ENCODE assay signal across 3 cellular contexts in the genomic region with DNA sequence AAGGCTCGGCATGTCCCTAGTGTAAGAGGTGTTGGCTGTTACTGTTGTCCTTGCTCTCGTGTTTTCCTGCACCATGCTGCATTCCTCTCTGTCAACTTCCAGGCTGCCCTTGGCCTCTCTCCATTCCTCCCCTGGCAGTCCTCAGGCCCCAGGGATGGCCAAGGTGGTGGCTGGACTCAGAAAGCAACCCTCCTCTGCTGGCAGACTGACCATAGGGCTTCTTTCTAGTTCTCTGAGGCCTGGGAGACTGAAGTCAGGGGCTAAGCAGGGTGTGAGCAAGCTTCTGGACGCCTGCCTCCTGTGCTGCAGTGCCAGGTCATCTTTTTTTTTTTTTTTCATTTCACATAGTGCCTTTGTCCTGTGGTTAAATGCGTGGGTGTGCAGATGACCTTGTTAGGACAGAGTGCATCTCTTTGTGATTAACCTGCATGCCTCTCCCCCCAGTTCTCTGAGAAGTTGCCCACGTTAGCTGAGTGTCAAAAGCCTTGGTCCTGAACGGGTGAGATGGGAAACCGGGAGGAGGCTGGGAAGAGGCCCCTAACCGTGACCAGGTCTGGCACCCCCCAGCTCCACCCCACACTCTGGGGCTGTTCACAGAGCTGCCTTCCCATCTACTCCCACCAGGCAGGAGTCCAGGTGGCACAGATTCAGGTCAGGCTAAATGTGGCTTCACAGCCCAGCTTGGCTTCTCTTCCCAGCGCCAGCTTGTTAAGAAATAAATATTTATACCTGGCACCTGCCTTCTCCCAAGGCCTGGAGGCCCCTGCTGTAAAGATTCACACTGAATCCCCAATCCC.
TF ChIP-seq lines count a peak whose summit lies in the region.

No MANE protein-coding gene starts in this region.

TF ChIP-seq in liver, 16 proteins besides CTCF, POLR2A, EP300 and RAD21:
- TF ChIP-seq, protein P1, sequence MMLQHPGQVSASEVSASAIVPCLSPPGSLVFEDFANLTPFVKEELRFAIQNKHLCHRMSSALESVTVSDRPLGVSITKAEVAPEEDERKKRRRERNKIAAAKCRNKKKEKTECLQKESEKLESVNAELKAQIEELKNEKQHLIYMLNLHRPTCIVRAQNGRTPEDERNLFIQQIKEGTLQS (IDR thresholded peaks at IDR 0.05) = no peak
- TF ChIP-seq RXRA (IDR thresholded peaks at IDR 0.05) = peak in 1 of 2 donors; percentile 54
- TF ChIP-seq HNF4A (conservative IDR thresholded peaks at IDR 0.05) = peak in 1 of 2 donors; percentile 47
- peak; percentile 50 to 97 for TF ChIP-seq EGR1 (IDR thresholded peaks at IDR 0.05; ENCODE audit: low read depth in 2 of 2)
TF ChIP-seq in liver: peak in this region for 3.

TF ChIP-seq in HepG2, 621 proteins besides CTCF, POLR2A, EP300 and RAD21:
- no peak for TF ChIP-seq CBX2 (IDR thresholded peaks at IDR 0.05; ENCODE audit: low read depth, low read length)
- TF ChIP-seq CBX2 (CRISPR knock-in tag; IDR thresholded peaks at IDR 0.05; ENCODE audit: low read depth) = no peak
- TF ChIP-seq, protein P2, sequence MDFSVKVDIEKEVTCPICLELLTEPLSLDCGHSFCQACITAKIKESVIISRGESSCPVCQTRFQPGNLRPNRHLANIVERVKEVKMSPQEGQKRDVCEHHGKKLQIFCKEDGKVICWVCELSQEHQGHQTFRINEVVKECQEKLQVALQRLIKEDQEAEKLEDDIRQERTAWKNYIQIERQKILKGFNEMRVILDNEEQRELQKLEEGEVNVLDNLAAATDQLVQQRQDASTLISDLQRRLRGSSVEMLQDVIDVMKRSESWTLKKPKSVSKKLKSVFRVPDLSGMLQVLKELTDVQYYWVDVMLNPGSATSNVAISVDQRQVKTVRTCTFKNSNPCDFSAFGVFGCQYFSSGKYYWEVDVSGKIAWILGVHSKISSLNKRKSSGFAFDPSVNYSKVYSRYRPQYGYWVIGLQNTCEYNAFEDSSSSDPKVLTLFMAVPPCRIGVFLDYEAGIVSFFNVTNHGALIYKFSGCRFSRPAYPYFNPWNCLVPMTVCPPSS (IDR thresholded peaks at IDR 0.05) = no peak
- TF ChIP-seq IKZF4 (CRISPR knock-in tag; IDR thresholded peaks at IDR 0.05; ENCODE audit: borderline replicate concordance, low read depth, not compliant biosample characterization) = no peak
- no peak for TF ChIP-seq IKZF1 (IDR thresholded peaks at IDR 0.05)
- no peak for TF ChIP-seq YEATS2 (CRISPR knock-in tag; IDR thresholded peaks at IDR 0.05; ENCODE audit: borderline replicate concordance)
- TF ChIP-seq, protein P3, sequence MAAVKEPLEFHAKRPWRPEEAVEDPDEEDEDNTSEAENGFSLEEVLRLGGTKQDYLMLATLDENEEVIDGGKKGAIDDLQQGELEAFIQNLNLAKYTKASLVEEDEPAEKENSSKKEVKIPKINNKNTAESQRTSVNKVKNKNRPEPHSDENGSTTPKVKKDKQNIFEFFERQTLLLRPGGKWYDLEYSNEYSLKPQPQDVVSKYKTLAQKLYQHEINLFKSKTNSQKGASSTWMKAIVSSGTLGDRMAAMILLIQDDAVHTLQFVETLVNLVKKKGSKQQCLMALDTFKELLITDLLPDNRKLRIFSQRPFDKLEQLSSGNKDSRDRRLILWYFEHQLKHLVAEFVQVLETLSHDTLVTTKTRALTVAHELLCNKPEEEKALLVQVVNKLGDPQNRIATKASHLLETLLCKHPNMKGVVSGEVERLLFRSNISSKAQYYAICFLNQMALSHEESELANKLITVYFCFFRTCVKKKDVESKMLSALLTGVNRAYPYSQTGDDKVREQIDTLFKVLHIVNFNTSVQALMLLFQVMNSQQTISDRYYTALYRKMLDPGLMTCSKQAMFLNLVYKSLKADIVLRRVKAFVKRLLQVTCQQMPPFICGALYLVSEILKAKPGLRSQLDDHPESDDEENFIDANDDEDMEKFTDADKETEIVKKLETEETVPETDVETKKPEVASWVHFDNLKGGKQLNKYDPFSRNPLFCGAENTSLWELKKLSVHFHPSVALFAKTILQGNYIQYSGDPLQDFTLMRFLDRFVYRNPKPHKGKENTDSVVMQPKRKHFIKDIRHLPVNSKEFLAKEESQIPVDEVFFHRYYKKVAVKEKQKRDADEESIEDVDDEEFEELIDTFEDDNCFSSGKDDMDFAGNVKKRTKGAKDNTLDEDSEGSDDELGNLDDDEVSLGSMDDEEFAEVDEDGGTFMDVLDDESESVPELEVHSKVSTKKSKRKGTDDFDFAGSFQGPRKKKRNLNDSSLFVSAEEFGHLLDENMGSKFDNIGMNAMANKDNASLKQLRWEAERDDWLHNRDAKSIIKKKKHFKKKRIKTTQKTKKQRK (IDR thresholded peaks at IDR 0.05; ENCODE audit: low read length) = no peak
- no peak for TF ChIP-seq ZZZ3 (CRISPR knock-in tag; IDR thresholded peaks at IDR 0.05; ENCODE audit: borderline replicate concordance)
- TF ChIP-seq, protein P4, sequence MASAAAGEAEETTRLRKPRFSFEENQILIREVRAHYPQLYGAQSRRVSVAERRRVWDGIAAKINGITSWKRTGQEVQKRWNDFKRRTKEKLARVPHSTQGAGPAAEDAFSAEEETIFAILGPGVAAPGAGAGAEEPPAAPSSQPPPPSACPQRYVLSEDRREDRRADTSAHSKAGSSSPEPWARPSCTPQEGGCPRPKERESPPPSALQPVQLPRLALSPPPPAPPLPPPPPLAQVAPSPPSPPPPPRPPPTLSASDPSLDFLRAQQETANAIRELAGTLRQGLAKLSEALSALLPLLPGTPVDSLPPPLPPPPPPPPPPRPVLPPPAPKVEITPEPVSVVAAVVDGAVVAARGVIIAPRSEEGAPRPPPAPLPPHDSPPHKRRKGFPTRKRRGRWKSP (CRISPR knock-in tag; IDR thresholded peaks at IDR 0.05) = no peak
- TF ChIP-seq ZNF792 (CRISPR knock-in tag; IDR thresholded peaks at IDR 0.05) = no peak
- TF ChIP-seq NPAS2 (CRISPR knock-in tag; IDR thresholded peaks at IDR 0.05; ENCODE audit: borderline replicate concordance) = no peak
- no peak for TF ChIP-seq ELF4 (CRISPR knock-in tag; IDR thresholded peaks at IDR 0.05; ENCODE audit: borderline replicate concordance)
- no peak for TF ChIP-seq TSC22D2 (CRISPR knock-in tag; IDR thresholded peaks at IDR 0.05; ENCODE audit: borderline replicate concordance)

TF ChIP-seq in K562, 482 proteins besides CTCF, POLR2A, EP300 and RAD21:
- TF ChIP-seq LCOR (CRISPR knock-in tag; IDR thresholded peaks at IDR 0.05) (no peak), ARID1B (IDR thresholded peaks at IDR 0.05) (no peak), BCOR (IDR thresholded peaks at IDR 0.05) (no peak), EGR1 (conservative IDR thresholded peaks at IDR 0.05) (peak; percentile 33; the same call in 1 of the 2 replicates), ARNT (IDR thresholded peaks at IDR 0.05) (no peak), NRF1 (conservative IDR thresholded peaks at IDR 0.05 in 1 of 2, IDR thresholded peaks at IDR 0.05 in 1 of 2) (no peak)
